ENCODE assay signal across 26 cellular contexts in the genomic region with DNA sequence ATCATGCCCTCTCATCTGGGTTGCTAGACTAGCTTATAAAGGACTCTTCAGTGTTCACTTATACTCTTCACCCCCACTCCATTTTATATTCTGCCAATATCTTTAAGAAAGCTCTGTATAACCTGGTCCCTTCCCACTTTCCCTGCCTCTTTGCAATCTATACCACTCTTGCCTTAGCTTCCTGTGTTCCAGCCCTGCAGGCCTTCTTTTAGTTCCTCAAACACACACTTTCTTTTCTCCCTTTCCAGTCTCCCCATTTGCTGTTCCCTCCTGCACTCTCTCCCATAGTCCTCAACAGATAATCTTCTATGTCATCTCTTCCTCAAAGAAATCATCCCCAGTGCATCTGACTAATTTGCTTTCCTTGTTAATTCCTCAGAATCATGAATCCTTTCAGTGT.
"Had no signal": no experiment of that assay in that cellular context is flagged by ENCODE, and none has a peak within 500 bp of the region (broad histone marks: within the 10 kb centered on the region; RNA-seq: fewer than 3 reads in every experiment).

No MANE protein-coding gene starts in this region.

- ATAC-seq: esophagus mucosa; foreskin keratinocyte; gastroesophageal sphincter; left lung; mucosa of descending colon; natural killer cell treated with Interleukin-12 subunit alpha and Interleukin-12 subunit beta and Interleukin-15 and Interleukin-18, amount 100 ng/mL, for 72 hours; stimulated activated naive B cell treated with anti-CD40 and anti-IgM and Interleukin-4, amounts not matched to agents 10 μg/mL and 1 μg/mL and 100 μg/mL, for 72 hours; stimulated activated naive CD8-positive, alpha-beta T cell treated with anti-CD3 and anti-CD28 coated beads, Interleukin-15, amount 100 ng/mL, for 72 hours had no signal

- H3K27ac ChIP-seq: epithelial cell of prostate, foreskin keratinocyte, gastroesophageal sphincter, heart left ventricle, hepatocyte, left lung, neutrophil, parathyroid adenoma, right lobe of liver, thoracic aorta, transverse colon, upper lobe of right lung, uterus had no signal

- DNase-seq: dorsolateral prefrontal cortex; effector CD4-positive, alpha-beta T cell; foreskin keratinocyte; heart left ventricle; kidney; left lung; mesenchymal stem cell; mucosa of descending colon; naive B cell; right lobe of liver; small intestine; stimulated activated CD4-positive, alpha-beta T cell treated with anti-CD3 and anti-CD28 coated beads, Interleukin-15, amount 100 ng/mL, for 24 hours; stimulated activated CD4-positive, alpha-beta T cell treated with anti-CD3 and anti-CD28 coated beads, Interleukin-2, amount 100 ng/mL, for 48 hours; stimulated activated naive B cell treated with anti-CD40 and anti-IgM and Interleukin-4, amounts not matched to agents 10 μg/mL and 1 μg/mL and 100 μg/mL, for 72 hours; stimulated activated naive CD8-positive, alpha-beta T cell treated with anti-CD3 and anti-CD28 coated beads, Interleukin-15, amount 100 ng/mL, for 72 hours; transverse colon; upper lobe of right lung; uterus had no signal
